9 cellular contexts compared by ENCODE assay signal in genomic region chr3:8713901-8714759, GRCh38. TPM values are rescaled to one million over a fixed set of nuclear protein-coding genes. Genes with fewer than 3 reads are reported as not detected.
DNase-seq lines count a peak whose midpoint lies in the region; ATAC-seq and TF ChIP-seq lines count a peak whose summit lies in the region.
"Had no signal": no experiment of that assay in that cellular context is flagged by ENCODE, and none has a peak within 500 bp of the region (broad histone marks: within the 10 kb centered on the region; RNA-seq: fewer than 3 reads in every experiment).

No MANE protein-coding gene starts in this region.

- no peak overlapping the region for H3K4me2 ChIP-seq in OCI-LY7 (ENCODE audit: low read length)

- CTCF ChIA-PET in OCI-LY7 (lab: Charles Lee; ENCODE audit: unreplicated experiment) = no interaction called here

- no peaks in the 10 kb centered on the region for H4K20me1 ChIP-seq in OCI-LY7 (ENCODE audit: insufficient read depth, low read length)

- H3K27ac ChIP-seq in OCI-LY7 (ENCODE audit: low read depth, low read length, poor library complexity, severe bottlenecking) = no peak overlapping the region

- peak; percentile 53 for ATAC-seq in GM21786 (IDR thresholded peaks at IDR 0.05; ENCODE audit: unreplicated experiment)

- no peaks in the 10 kb centered on the region for H3K9me3 ChIP-seq in OCI-LY7 (ENCODE audit: low read length)

- no peak overlapping the region for H3K4me3 ChIP-seq in OCI-LY7 (ENCODE audit: low read depth, low read length, poor library complexity, severe bottlenecking)

- H3K36me3 ChIP-seq in OCI-LY7 (ENCODE audit: insufficient read depth, low read length) = no peaks in the 10 kb centered on the region

- intact Hi-C loops in OCI-LY7 (cut with micrococcal nuclease; ENCODE audit: unreplicated experiment) = no loop called here

- H3K4me1 ChIP-seq in OCI-LY7 (ENCODE audit: insufficient read depth, low read length, poor library complexity, severe bottlenecking) = no peaks in the 10 kb centered on the region

- DNase-seq in ELF-1 (ENCODE audit: low read depth, low spot score) (peak; percentile 35), OCI-LY7 (ENCODE audit: low spot score) (peak; percentile 10), iPS-NIHi11 (ENCODE audit: low spot score) (peak; percentile 82), NCI-H345 treated with DMSO at 0.1 percent for 48 hours (lab: John Stamatoyannopoulos, UW; ENCODE audit: unreplicated experiment) (no peak), NCI-H446 treated with DMSO at 0.1 percent for 48 hours (lab: John Stamatoyannopoulos, UW) (no peak), T-helper 9 cell (no peak)
- no peak for DNase-seq in activated CD8-positive, alpha-beta memory T cell treated with anti-CD3 and anti-CD28 coated beads, Interleukin-2, amount 50 U/mL, for 48 hours
- DNase-seq: NCI-H226 had no signal

- no peaks in the 10 kb centered on the region for H3K79me2 ChIP-seq in OCI-LY7 (ENCODE audit: insufficient read depth, low read depth, low read length)

- no peak overlapping the region for H2AFZ ChIP-seq in OCI-LY7 (ENCODE audit: low read length)

- POLR2A ChIA-PET in OCI-LY7 (lab: Charles Lee) = no interaction called here

- TF ChIP-seq CTCF in OCI-LY7 (conservative IDR thresholded peaks at IDR 0.05; ENCODE audit: low read length) = peak; percentile 75

- no TSS peak for BruUV-seq in OCI-LY7 (replicated peaks; lab: Mats Ljungman, UMichigan)

- no peaks in the 10 kb centered on the region for H3K9me2 ChIP-seq in OCI-LY7 (ENCODE audit: insufficient read depth, low read length)

RNA-seq across cellular contexts. Expression of gene CAV3, which starts 19.5 kb away (rescaled TPM):
- total RNA-seq in OCI-LY7 (2014; rRNA removed; shearing (Covaris generic)) = not detected in 2 replicates
- not detected in 2 replicates for total RNA-seq in OCI-LY7 (2022)

RNA-seq across cellular contexts. Expression of gene OXTR, which starts 55.3 kb away (rescaled TPM):
- total RNA-seq in OCI-LY7 (2014; rRNA removed; shearing (Covaris generic)) = 1.5 and 2.0 TPM in 2 replicates
- total RNA-seq in OCI-LY7 (2022) = 0.82 and 2.8 TPM in 2 replicates

Comparison
In these comparisons a context has a peak if more than half of its experiments do, and no peak if none do; other contexts are left out.
1. DNase-seq: peak in ELF-1 (single experiment), OCI-LY7 (single experiment) and iPS-NIHi11 (single experiment); none in activated CD8-positive, alpha-beta memory T cell treated with anti-CD3 and anti-CD28 coated beads, Interleukin-2, amount 50 U/mL, for 48 hours (single experiment), NCI-H345 treated with DMSO at 0.1 percent for 48 hours (single experiment), NCI-H446 treated with DMSO at 0.1 percent for 48 hours (single experiment) and T-helper 9 cell (single experiment).